ENCODE assay signal across 32 cellular contexts in genomic region chr2:44866131-44866530, GRCh38.
"Had no signal": no experiment of that assay in that cellular context is flagged by ENCODE, and none has a peak within 500 bp of the region (broad histone marks: within the 10 kb centered on the region; RNA-seq: fewer than 3 reads in every experiment).

No MANE protein-coding gene starts in this region.

- H3K27ac ChIP-seq: adrenal gland, body of pancreas, esophagus squamous epithelium, foreskin keratinocyte, gastrocnemius medialis, heart left ventricle had no signal

- FAIRE-seq: colon had no signal

- ATAC-seq: activated CD4-positive, alpha-beta T cell treated with anti-CD3 and anti-CD28 coated beads for 36 hours; activated CD8-positive, alpha-beta memory T cell treated with anti-CD3 and anti-CD28 coated beads, Interleukin-2, amount 10 ng/mL, durations not matched to agents 7 days and 5 days; activated CD8-positive, alpha-beta T cell treated with anti-CD3 and anti-CD28 coated beads, Interleukin-2, amount 10 ng/mL, durations not matched to agents 7 days and 5 days; activated naive CD8-positive, alpha-beta T cell treated with anti-CD3 and anti-CD28 coated beads, Interleukin-2, amount 50 U/mL, for 24 hours; body of pancreas; effector memory CD8-positive, alpha-beta T cell; foreskin keratinocyte; gastrocnemius medialis; heart left ventricle; T-helper 17 cell had no signal

- H3K9me3 ChIP-seq: adrenal gland, body of pancreas, esophagus squamous epithelium, gastrocnemius medialis, heart left ventricle had no signal

- DNase-seq: activated CD4-positive, alpha-beta memory T cell treated with anti-CD3 and anti-CD28 coated beads for 36 hours; activated CD4-positive, alpha-beta T cell treated with anti-CD3 and anti-CD28 coated beads for 36 hours; activated CD4-positive, alpha-beta T cell treated with anti-CD3 and anti-CD28 coated beads, Interleukin-2, amount 10 ng/mL, durations not matched to agents 24 days and 14 days; activated CD4-positive, CD25-positive, alpha-beta regulatory T cell; activated CD4-positive, CD25-positive, alpha-beta regulatory T cell treated with anti-CD3 and anti-CD28 coated beads, Interleukin-2, amount 50 U/mL, for 72 hours; activated CD8-positive, alpha-beta memory T cell treated with anti-CD3 and anti-CD28 coated beads, Interleukin-2, amount 10 ng/mL, durations not matched to agents 7 days and 5 days; activated CD8-positive, alpha-beta memory T cell treated with anti-CD3 and anti-CD28 coated beads, Interleukin-2, amount 50 U/mL, for 4 hours; activated CD8-positive, alpha-beta T cell treated with anti-CD3 and anti-CD28 coated beads, Interleukin-2, amount 10 ng/mL, durations not matched to agents 7 days and 5 days; activated effector memory CD4-positive, alpha-beta T cell treated with anti-CD3 and anti-CD28 coated beads, Interleukin-2, amount 50 U/mL, for 16 hours; activated naive CD4-positive, alpha-beta T cell treated with anti-CD3 and anti-CD28 coated beads for 36 hours; activated naive CD8-positive, alpha-beta T cell treated with anti-CD3 and anti-CD28 coated beads for 36 hours; activated naive CD8-positive, alpha-beta T cell treated with anti-CD3 and anti-CD28 coated beads, Interleukin-2, amount 50 U/mL, for 24 hours; activated T-cell treated with anti-CD3 and anti-CD28 coated beads, Interleukin-2, amount 50 U/mL, for 1 hour; activated T-cell treated with anti-CD3 and anti-CD28 coated beads, Interleukin-2, amount 50 U/mL, for 48 hours; adrenal gland; amygdala; aorta; body of pancreas; caudate nucleus; cortex of kidney; dermis blood vessel endothelial cell; effector CD4-positive, alpha-beta T cell; effector memory CD8-positive, alpha-beta T cell; erythroblast; esophagus squamous epithelium; foreskin keratinocyte; gastrocnemius medialis; glutamatergic neuron; heart left ventricle; T-helper 17 cell; T1000 had no signal

- H3K4me3 ChIP-seq: adrenal gland, body of pancreas, esophagus squamous epithelium, gastrocnemius medialis, heart left ventricle had no signal

- H3K27me3 ChIP-seq: adrenal gland, body of pancreas, gastrocnemius medialis had no signal

- H3K4me1 ChIP-seq: adrenal gland, body of pancreas, esophagus squamous epithelium, foreskin keratinocyte, gastrocnemius medialis, heart left ventricle had no signal

- H3K36me3 ChIP-seq: adrenal gland, esophagus squamous epithelium, gastrocnemius medialis, heart left ventricle had no signal
